ENCODE assay signal across 7 cellular contexts in genomic region chr21:41283211-41283818, GRCh38. TPM values are rescaled to one million over a fixed set of nuclear protein-coding genes. Genes with fewer than 3 reads are reported as not detected.
DNase-seq lines count a peak whose midpoint lies in the region; ATAC-seq and TF ChIP-seq lines count a peak whose summit lies in the region.

No MANE protein-coding gene starts in this region.

- H3K27ac ChIP-seq in tibial nerve, result no peak overlapping the region

- TF ChIP-seq POLR2A in tibial nerve (IDR thresholded peaks at IDR 0.05), result no peak

- ATAC-seq in HG03378 (IDR thresholded peaks at IDR 0.05; ENCODE audit: unreplicated experiment), result peak; percentile 49

- WGBS in tibial nerve, 2 donors, result 9 to 16% methylated on average over 8 of the region's 8 CpGs

- H3K36me3 ChIP-seq in tibial nerve, result no peaks in the 10 kb centered on the region

- H3K4me1 ChIP-seq in tibial nerve, result peaks cover 0 to 26% (median 0%) of the 10 kb centered on the region in 4 donors

- peak; percentile 45 for DNase-seq in GM12864 (ENCODE audit: low read depth)
- peak; percentile 75 for DNase-seq in NCI-H460 (ENCODE audit: extremely low read depth, low read depth)
- DNase-seq in activated CD4-positive, alpha-beta T cell treated with anti-CD3 and anti-CD28 coated beads for 48 hours, result peak; percentile 51
- peak; percentile 87 for DNase-seq in epithelial cell of esophagus (ENCODE audit: low read depth)
- DNase-seq in myocyte (ENCODE audit: low read depth), result peak; percentile 82
- DNase-seq in tibial nerve (ENCODE audit: low spot score in 2 of 2), result peak in 1 of 2 donors; percentile 64

- H3K27me3 ChIP-seq in tibial nerve, result peaks cover 0 to 4% of the 10 kb centered on the region in 2 donors

- peak in 1 of 2 donors; percentile 40 for TF ChIP-seq EP300 in tibial nerve (IDR thresholded peaks at IDR 0.05)

- no peaks in the 10 kb centered on the region for H3K9me3 ChIP-seq in tibial nerve

- H3K4me3 ChIP-seq in GM12864 (ENCODE audit: low read depth, low read length) (no peak overlapping the region), epithelial cell of esophagus (ENCODE audit: low read length) (no peak overlapping the region), tibial nerve (no peak overlapping the region)

- peak; percentile 75 for TF ChIP-seq CTCF in GM12864 (IDR thresholded peaks at IDR 0.05; ENCODE audit: low read depth, low read length, missing control alignments)
- TF ChIP-seq CTCF in epithelial cell of esophagus (IDR thresholded peaks at IDR 0.05; ENCODE audit: insufficient read depth, low read depth, low read length, missing control alignments), result peak; percentile 89
- TF ChIP-seq CTCF in tibial nerve (IDR thresholded peaks at IDR 0.05), result peak; percentile 54 to 84 (median 71)

RNA-seq across cellular contexts. Expression of gene FAM3B, which starts 33.3 kb away (rescaled TPM):
- total RNA-seq in NCI-H460 (2014; rRNA removed; shearing (Covaris generic)), result not detected in 2 replicates
- polyA plus RNA-seq in NCI-H460 (2014; cell fraction: nucleus; rRNA removed), result not detected in 2 replicates
- total RNA-seq in myocyte (not detected in 2 replicates), tibial nerve (not detected)
- not detected for polyA plus RNA-seq in myocyte (2012)
